In the genomic region with DNA sequence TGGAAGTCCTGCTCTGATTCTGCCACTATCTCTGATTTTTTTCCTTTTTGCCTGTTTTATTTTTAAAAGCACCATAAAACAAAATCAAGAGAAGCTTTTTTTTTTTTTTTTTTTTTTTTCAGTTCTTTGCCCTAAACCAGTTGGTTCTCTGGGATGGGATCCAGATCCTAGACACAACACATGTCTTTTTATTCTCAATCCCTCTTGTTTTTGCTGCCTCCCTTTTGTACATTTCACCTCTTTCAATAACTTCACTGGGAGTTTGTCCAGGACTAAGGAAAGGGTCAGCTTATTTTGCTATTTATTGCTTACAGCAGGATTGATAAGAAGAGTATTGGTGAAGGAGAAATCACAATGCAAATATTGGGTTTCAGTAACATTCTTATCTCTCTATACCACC, we compare ENCODE assay signal across 15 cellular contexts.
DNase-seq lines count a peak whose midpoint lies in the region.
"Had no signal": no experiment of that assay in that cellular context is flagged by ENCODE, and none has a peak within 500 bp of the region (broad histone marks: within the 10 kb centered on the region; RNA-seq: fewer than 3 reads in every experiment).

No MANE protein-coding gene starts in this region.

- DNase-seq in NCI-H1694 treated with DMSO at 0.1 percent for 48 hours (lab: John Stamatoyannopoulos, UW): peak; percentile 52
- no peak for DNase-seq in NCI-H1694 (lab: John Stamatoyannopoulos, UW)
- peak; percentile 13 for DNase-seq in cerebellar cortex (ENCODE audit: low spot score)
- DNase-seq in medulla oblongata (ENCODE audit: extremely low spot score): peak; percentile 69
- no peak for DNase-seq in NCI-H1105 treated with DMSO at 0.1 percent for 48 hours (lab: John Stamatoyannopoulos, UW)
- no peak for DNase-seq in SHP77 treated with DMSO at 0.1 percent for 48 hours (lab: John Stamatoyannopoulos, UW)
- DNase-seq in ureter (ENCODE audit: low spot score): no peak
- no peak for DNase-seq in NCI-H2196 (lab: John Stamatoyannopoulos, UW; ENCODE audit: unreplicated experiment)
- DNase-seq: AML-193; CD4-positive, alpha-beta memory T cell; DMS153; DMS79; GF-D8; HCEC 1CT; IMR-90 had no signal

Comparison
In these comparisons a context has a peak if more than half of its experiments do, and no peak if none do; other contexts are left out.
1. DNase-seq: peak in NCI-H1694 treated with DMSO at 0.1 percent for 48 hours (single experiment), cerebellar cortex (single experiment) and medulla oblongata (single experiment); none in NCI-H1694 (single experiment), NCI-H1105 treated with DMSO at 0.1 percent for 48 hours (single experiment), SHP77 treated with DMSO at 0.1 percent for 48 hours (single experiment), ureter (single experiment) and NCI-H2196 (single experiment).